Comparison of ENCODE assay signal across 9 cellular contexts in the genomic region with DNA sequence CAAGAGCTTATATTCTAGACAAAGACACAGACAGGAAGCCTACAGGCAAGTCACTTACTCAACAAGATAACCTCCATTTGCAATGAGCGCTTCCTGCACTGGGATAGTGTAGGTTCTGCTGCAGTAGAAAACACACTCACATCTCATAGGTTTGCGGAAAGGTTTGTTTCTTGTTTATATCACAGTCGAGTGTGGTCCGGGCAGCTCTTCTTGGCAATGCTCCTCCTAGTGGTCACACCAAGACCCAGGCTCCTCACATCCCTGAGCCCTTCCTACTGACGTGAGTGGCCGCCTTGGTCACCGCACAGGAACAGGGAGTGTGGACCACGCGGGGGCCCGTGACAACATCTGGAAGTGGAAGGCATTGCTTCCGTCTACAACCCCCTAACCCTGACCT. TPM values are rescaled to one million over a fixed set of nuclear protein-coding genes. Genes with fewer than 3 reads are reported as not detected.
DNase-seq lines count a peak whose midpoint lies in the region; ATAC-seq and TF ChIP-seq lines count a peak whose summit lies in the region.
"Had no signal": no experiment of that assay in that cellular context is flagged by ENCODE, and none has a peak within 500 bp of the region (broad histone marks: within the 10 kb centered on the region; RNA-seq: fewer than 3 reads in every experiment).

No MANE protein-coding gene starts in this region.

- peak overlapping the region; percentile 98; the same call in 1 of the 2 replicates for H2AFZ ChIP-seq in GM23338

- ATAC-seq in GM23338, result peak; percentile 98
- ATAC-seq in GM21526 (IDR thresholded peaks at IDR 0.05; ENCODE audit: low FRiP score, unreplicated experiment), result no peak
- ATAC-seq in GM18858 (IDR thresholded peaks at IDR 0.05; ENCODE audit: unreplicated experiment), result no peak

- DNase-seq in A172 (ENCODE audit: low spot score), result peak; percentile 10
- DNase-seq in GM23338 (ENCODE audit: low spot score), result peak; percentile 85
- DNase-seq in SW480 (ENCODE audit: low spot score), result peak; percentile 33
- DNase-seq in inferior parietal cortex (ENCODE audit: extremely low spot score), result peak; percentile 19
- DNase-seq in NK-92 (lab: John Stamatoyannopoulos, UW; ENCODE audit: unreplicated experiment), result no peak
- DNase-seq in NOMO-1 (lab: John Stamatoyannopoulos, UW; ENCODE audit: unreplicated experiment in 2 of 2), result no peak
- DNase-seq: naive thymus-derived CD8-positive, alpha-beta T cell had no signal

- no peaks in the 10 kb centered on the region for H3K9me2 ChIP-seq in GM23338 (ENCODE audit: insufficient read depth)

- H3K27ac Mint-ChIP-seq in GM23338, result no peak overlapping the region

- H4K20me1 ChIP-seq in GM23338 (replicated peaks; ENCODE audit: insufficient read depth), result no peaks in the 10 kb centered on the region

- no peaks in the 10 kb centered on the region for H3K27me3 ChIP-seq in GM23338 (ENCODE audit: insufficient read depth)

- H3K4me3 ChIP-seq in GM23338, result no peak overlapping the region

- peaks cover 4% of the 10 kb centered on the region; the same call in 1 of the 2 replicates for H3K4me1 ChIP-seq in GM23338 (ENCODE audit: insufficient read depth)

- H3K36me3 Mint-ChIP-seq in GM23338 (ENCODE audit: low read depth), result peaks cover 5% of the 10 kb centered on the region; the same call in 2 of the 3 replicates

- H3K4me2 ChIP-seq in GM23338, result peak overlapping the region; percentile 70

- H3K79me2 ChIP-seq in GM23338 (replicated peaks; ENCODE audit: insufficient read depth), result no peaks in the 10 kb centered on the region

- TF ChIP-seq CTCF in GM23338 (conservative IDR thresholded peaks at IDR 0.05; ENCODE audit: low read depth in 2 of 2), result peak; percentile 76 to 81

- no peaks in the 10 kb centered on the region for H3K36me3 ChIP-seq in GM23338 (ENCODE audit: insufficient read depth)

- no peak overlapping the region for H3K27ac ChIP-seq in GM23338 (ENCODE audit: low read depth)

- peaks cover 19% of the 10 kb centered on the region; the same call in 2 of the 3 replicates for H3K9me3 Mint-ChIP-seq in GM23338

- H3K27me3 Mint-ChIP-seq in GM23338 (ENCODE audit: insufficient read depth, low read depth, poor library complexity), result peaks cover 7% of the 10 kb centered on the region

- peaks cover 15% of the 10 kb centered on the region for H3K4me1 Mint-ChIP-seq in GM23338

- 0 out of 3 replicates have a peak overlapping the region, but pooled peaks have one; percentile 6 for H3K4me3 Mint-ChIP-seq in GM23338
- H3K4me3 Mint-ChIP-seq: naive thymus-derived CD8-positive, alpha-beta T cell had no signal

- no peaks in the 10 kb centered on the region; the same call in 1 of the 2 replicates for H3F3A ChIP-seq in GM23338 (replicated peaks; ENCODE audit: low read depth)

TF ChIP-seq in GM23338, 12 proteins besides CTCF, POLR2A, EP300 and RAD21 (continues in another document):
- TF ChIP-seq ZNF331 (CRISPR knock-in tag; IDR thresholded peaks at IDR 0.05; ENCODE audit: low read depth), result no peak
- TF ChIP-seq ZNF114 (CRISPR knock-in tag; IDR thresholded peaks at IDR 0.05), result no peak
- TF ChIP-seq JUNB (IDR thresholded peaks at IDR 0.05; ENCODE audit: unreplicated experiment), result no peak
- TF ChIP-seq CREB1 (CRISPR knock-in tag; IDR thresholded peaks at IDR 0.05; ENCODE audit: low read depth), result no peak
- TF ChIP-seq EZH2phosphoT487 (IDR thresholded peaks at IDR 0.05; ENCODE audit: unreplicated experiment), result no peak
- TF ChIP-seq, protein P1, sequence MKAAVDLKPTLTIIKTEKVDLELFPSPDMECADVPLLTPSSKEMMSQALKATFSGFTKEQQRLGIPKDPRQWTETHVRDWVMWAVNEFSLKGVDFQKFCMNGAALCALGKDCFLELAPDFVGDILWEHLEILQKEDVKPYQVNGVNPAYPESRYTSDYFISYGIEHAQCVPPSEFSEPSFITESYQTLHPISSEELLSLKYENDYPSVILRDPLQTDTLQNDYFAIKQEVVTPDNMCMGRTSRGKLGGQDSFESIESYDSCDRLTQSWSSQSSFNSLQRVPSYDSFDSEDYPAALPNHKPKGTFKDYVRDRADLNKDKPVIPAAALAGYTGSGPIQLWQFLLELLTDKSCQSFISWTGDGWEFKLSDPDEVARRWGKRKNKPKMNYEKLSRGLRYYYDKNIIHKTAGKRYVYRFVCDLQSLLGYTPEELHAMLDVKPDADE (IDR thresholded peaks at IDR 0.05), result no peak
- TF ChIP-seq NANOG (IDR thresholded peaks at IDR 0.05; ENCODE audit: borderline replicate concordance), result no peak
- TF ChIP-seq, protein P2, sequence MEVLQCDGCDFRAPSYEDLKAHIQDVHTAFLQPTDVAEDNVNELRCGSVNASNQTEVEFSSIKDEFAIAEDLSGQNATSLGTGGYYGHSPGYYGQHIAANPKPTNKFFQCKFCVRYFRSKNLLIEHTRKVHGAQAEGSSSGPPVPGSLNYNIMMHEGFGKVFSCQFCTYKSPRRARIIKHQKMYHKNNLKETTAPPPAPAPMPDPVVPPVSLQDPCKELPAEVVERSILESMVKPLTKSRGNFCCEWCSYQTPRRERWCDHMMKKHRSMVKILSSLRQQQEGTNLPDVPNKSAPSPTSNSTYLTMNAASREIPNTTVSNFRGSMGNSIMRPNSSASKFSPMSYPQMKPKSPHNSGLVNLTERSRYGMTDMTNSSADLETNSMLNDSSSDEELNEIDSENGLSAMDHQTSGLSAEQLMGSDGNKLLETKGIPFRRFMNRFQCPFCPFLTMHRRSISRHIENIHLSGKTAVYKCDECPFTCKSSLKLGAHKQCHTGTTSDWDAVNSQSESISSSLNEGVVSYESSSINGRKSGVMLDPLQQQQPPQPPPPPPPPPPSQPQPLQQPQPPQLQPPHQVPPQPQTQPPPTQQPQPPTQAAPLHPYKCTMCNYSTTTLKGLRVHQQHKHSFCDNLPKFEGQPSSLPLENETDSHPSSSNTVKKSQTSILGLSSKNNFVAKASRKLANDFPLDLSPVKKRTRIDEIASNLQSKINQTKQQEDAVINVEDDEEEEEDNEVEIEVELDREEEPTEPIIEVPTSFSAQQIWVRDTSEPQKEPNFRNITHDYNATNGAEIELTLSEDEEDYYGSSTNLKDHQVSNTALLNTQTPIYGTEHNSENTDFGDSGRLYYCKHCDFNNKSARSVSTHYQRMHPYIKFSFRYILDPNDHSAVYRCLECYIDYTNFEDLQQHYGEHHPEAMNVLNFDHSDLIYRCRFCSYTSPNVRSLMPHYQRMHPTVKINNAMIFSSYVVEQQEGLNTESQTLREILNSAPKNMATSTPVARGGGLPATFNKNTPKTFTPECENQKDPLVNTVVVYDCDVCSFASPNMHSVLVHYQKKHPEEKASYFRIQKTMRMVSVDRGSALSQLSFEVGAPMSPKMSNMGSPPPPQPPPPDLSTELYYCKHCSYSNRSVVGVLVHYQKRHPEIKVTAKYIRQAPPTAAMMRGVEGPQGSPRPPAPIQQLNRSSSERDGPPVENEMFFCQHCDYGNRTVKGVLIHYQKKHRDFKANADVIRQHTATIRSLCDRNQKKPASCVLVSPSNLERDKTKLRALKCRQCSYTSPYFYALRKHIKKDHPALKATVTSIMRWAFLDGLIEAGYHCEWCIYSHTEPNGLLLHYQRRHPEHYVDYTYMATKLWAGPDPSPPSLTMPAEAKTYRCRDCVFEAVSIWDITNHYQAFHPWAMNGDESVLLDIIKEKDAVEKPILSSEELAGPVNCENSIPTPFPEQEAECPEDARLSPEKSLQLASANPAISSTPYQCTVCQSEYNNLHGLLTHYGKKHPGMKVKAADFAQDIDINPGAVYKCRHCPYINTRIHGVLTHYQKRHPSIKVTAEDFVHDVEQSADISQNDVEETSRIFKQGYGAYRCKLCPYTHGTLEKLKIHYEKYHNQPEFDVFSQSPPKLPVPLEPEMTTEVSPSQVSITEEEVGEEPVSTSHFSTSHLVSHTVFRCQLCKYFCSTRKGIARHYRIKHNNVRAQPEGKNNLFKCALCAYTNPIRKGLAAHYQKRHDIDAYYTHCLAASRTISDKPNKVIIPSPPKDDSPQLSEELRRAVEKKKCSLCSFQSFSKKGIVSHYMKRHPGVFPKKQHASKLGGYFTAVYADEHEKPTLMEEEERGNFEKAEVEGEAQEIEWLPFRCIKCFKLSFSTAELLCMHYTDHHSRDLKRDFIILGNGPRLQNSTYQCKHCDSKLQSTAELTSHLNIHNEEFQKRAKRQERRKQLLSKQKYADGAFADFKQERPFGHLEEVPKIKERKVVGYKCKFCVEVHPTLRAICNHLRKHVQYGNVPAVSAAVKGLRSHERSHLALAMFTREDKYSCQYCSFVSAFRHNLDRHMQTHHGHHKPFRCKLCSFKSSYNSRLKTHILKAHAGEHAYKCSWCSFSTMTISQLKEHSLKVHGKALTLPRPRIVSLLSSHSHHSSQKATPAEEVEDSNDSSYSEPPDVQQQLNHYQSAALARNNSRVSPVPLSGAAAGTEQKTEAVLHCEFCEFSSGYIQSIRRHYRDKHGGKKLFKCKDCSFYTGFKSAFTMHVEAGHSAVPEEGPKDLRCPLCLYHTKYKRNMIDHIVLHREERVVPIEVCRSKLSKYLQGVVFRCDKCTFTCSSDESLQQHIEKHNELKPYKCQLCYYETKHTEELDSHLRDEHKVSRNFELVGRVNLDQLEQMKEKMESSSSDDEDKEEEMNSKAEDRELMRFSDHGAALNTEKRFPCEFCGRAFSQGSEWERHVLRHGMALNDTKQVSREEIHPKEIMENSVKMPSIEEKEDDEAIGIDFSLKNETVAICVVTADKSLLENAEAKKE (CRISPR knock-in tag; IDR thresholded peaks at IDR 0.05), result no peak

RNA-seq across cellular contexts. Expression of a gene that starts 48.0 kb away (rescaled TPM):
- total RNA-seq in A172 (2014; rRNA removed; shearing (Covaris generic)), result 0.19 TPM in 1 of 2 replicates, not detected in the other
- 9.7 and 13.3 TPM in 2 replicates for total RNA-seq in GM23338 (2014; rRNA removed; shearing (Covaris generic))
- 36.4 and 40.4 TPM in 2 replicates for polyA plus RNA-seq in GM23338 (2016; fragmentation: Nextera tagmentation; extraction: Ambion mirVana)
- total RNA-seq: naive thymus-derived CD8-positive, alpha-beta T cell had no signal
- polyA plus RNA-seq: naive thymus-derived CD8-positive, alpha-beta T cell had no signal

Comparison
In these comparisons a context has a peak if more than half of its experiments do, and no peak if none do; other contexts are left out.
1. DNase-seq: peak in A172 (single experiment), GM23338 (single experiment), SW480 (single experiment) and inferior parietal cortex (single experiment); none in NK-92 (single experiment) and NOMO-1 (0 of 2).